Comparison of ENCODE assay signal across 1 cellular context in genomic region chr12:123991402-123991951, GRCh38.
TF ChIP-seq lines count a peak whose summit lies in the region.

No MANE protein-coding gene starts in this region.

TF ChIP-seq in K562, 482 proteins besides CTCF, POLR2A, EP300 and RAD21:
- no peak for TF ChIP-seq KLF16 (IDR thresholded peaks at IDR 0.05)
- TF ChIP-seq CEBPB (tag; IDR thresholded peaks at IDR 0.05): 0 out of 2 replicates have a peak, but pooled peaks have one; percentile 22
- TF ChIP-seq SIRT6 (IDR thresholded peaks at IDR 0.05; ENCODE audit: low read depth, low read length): no peak
- peak; percentile 63; the same call in 1 of the 2 replicates for TF ChIP-seq TEAD4 (IDR thresholded peaks at IDR 0.05; ENCODE audit: low read length)
- TF ChIP-seq TEAD4 (CRISPR knock-in tag; IDR thresholded peaks at IDR 0.05; ENCODE audit: borderline replicate concordance): no peak
- TF ChIP-seq POLR2G (IDR thresholded peaks at IDR 0.05; ENCODE audit: low read depth, low read length): no peak
- peak; percentile 32; the same call in 1 of the 2 replicates for TF ChIP-seq NFIC (IDR thresholded peaks at IDR 0.05)
- no peak for TF ChIP-seq DACH1 (IDR thresholded peaks at IDR 0.05; ENCODE audit: partially characterized antibody)
- peak; percentile 56 for TF ChIP-seq C11orf30 (IDR thresholded peaks at IDR 0.05; ENCODE audit: low read depth)
- TF ChIP-seq NFE2 (IDR thresholded peaks at IDR 0.05; ENCODE audit: low read depth): 0 out of 2 replicates have a peak, but pooled peaks have one; percentile 30
- TF ChIP-seq RCOR1 (IDR thresholded peaks at IDR 0.05; ENCODE audit: borderline replicate concordance in 1 of 2, low read depth in 2 of 2, low read length in 2 of 2): peak in 1 of 2 experiments; percentile 73; a peak in 1 of 4 replicates
- peak; percentile 88 for TF ChIP-seq CTBP1 (IDR thresholded peaks at IDR 0.05; ENCODE audit: borderline replicate concordance)
- TF ChIP-seq ATF3 (IDR thresholded peaks at IDR 0.05): peak; percentile 87
- TF ChIP-seq ATF3 (CRISPR knock-in tag; conservative IDR thresholded peaks at IDR 0.05): no peak
- TF ChIP-seq NR2C1 (IDR thresholded peaks at IDR 0.05): no peak
- TF ChIP-seq NR2C1 (tag; IDR thresholded peaks at IDR 0.05): peak; percentile 71
- TF ChIP-seq ATF1 (CRISPR knock-in tag; IDR thresholded peaks at IDR 0.05): no peak
- TF ChIP-seq ATF1 (tag; IDR thresholded peaks at IDR 0.05): peak; percentile 59
- TF ChIP-seq ZNF764 (CRISPR knock-in tag; IDR thresholded peaks at IDR 0.05; ENCODE audit: low read depth): no peak
- TF ChIP-seq YY1 (IDR thresholded peaks at IDR 0.05; ENCODE audit: borderline replicate concordance in 1 of 3, control insufficient read depth in 1 of 3, extremely low read depth in 1 of 3, insufficient read depth in 3 of 3, insufficient read length in 1 of 3, insufficient replicate concordance in 2 of 3, low read depth in 1 of 3, low read length in 2 of 3): peak in 1 of 3 experiments; percentile 52
- 0 out of 2 replicates have a peak, but pooled peaks have one; percentile 29 for TF ChIP-seq JUN (IDR thresholded peaks at IDR 0.05; ENCODE audit: borderline replicate concordance, low read depth, low read length)
- no peak for TF ChIP-seq JUN (CRISPR knock-in tag; IDR thresholded peaks at IDR 0.05; ENCODE audit: borderline replicate concordance)
- no peak for TF ChIP-seq SNIP1 (IDR thresholded peaks at IDR 0.05; ENCODE audit: low read depth)
- peak; percentile 50; the same call in 1 of the 2 replicates for TF ChIP-seq ESRRA (IDR thresholded peaks at IDR 0.05; ENCODE audit: borderline replicate concordance, low read depth)
- peak; percentile 32; the same call in 1 of the 2 replicates for TF ChIP-seq CEBPG (CRISPR knock-in tag; IDR thresholded peaks at IDR 0.05)
- peak; percentile 55 to 81 for TF ChIP-seq CEBPG (tag; conservative IDR thresholded peaks at IDR 0.05 in 1 of 2, IDR thresholded peaks at IDR 0.05 in 1 of 2)
- TF ChIP-seq TAL1 (IDR thresholded peaks at IDR 0.05): no peak
- peak; percentile 72 for TF ChIP-seq MAFG (tag; conservative IDR thresholded peaks at IDR 0.05)
- 0 out of 2 replicates have a peak, but pooled peaks have one; percentile 38 for TF ChIP-seq CREM (IDR thresholded peaks at IDR 0.05; ENCODE audit: low read depth)
- TF ChIP-seq SMARCA4 (IDR thresholded peaks at IDR 0.05): peak; percentile 18; the same call in 1 of the 2 replicates
- TF ChIP-seq JUND (IDR thresholded peaks at IDR 0.05; ENCODE audit: borderline replicate concordance, low read depth, low read length): peak; percentile 54; the same call in 1 of the 2 replicates
- peak; percentile 80 for TF ChIP-seq JUND (tag; IDR thresholded peaks at IDR 0.05; ENCODE audit: borderline replicate concordance, low read depth, low read length)
- peak; percentile 6; the same call in 1 of the 2 replicates for TF ChIP-seq MAFF (IDR thresholded peaks at IDR 0.05; ENCODE audit: low read length)
- TF ChIP-seq ATF7 (IDR thresholded peaks at IDR 0.05): peak; percentile 81
- peak; percentile 24; the same call in 1 of the 2 replicates for TF ChIP-seq ZNF316 (IDR thresholded peaks at IDR 0.05)
- peak; percentile 36; the same call in 1 of the 2 replicates for TF ChIP-seq ZNF584 (CRISPR knock-in tag; IDR thresholded peaks at IDR 0.05; ENCODE audit: low read depth)
- TF ChIP-seq NELFE (IDR thresholded peaks at IDR 0.05; ENCODE audit: insufficient read depth, insufficient read length): no peak
- no peak for TF ChIP-seq NR2C2 (CRISPR knock-in tag; IDR thresholded peaks at IDR 0.05)
- TF ChIP-seq NR2C2 (tag; IDR thresholded peaks at IDR 0.05): peak; percentile 61
- TF ChIP-seq COPS2 (conservative IDR thresholded peaks at IDR 0.05): no peak
- no peak for TF ChIP-seq ZNF263 (CRISPR knock-in tag; IDR thresholded peaks at IDR 0.05; ENCODE audit: borderline replicate concordance)
- TF ChIP-seq FOSL1 (tag; conservative IDR thresholded peaks at IDR 0.05): peak; percentile 51; the same call in 1 of the 2 replicates
- peak; percentile 39; the same call in 1 of the 2 replicates for TF ChIP-seq GTF2E2 (tag; IDR thresholded peaks at IDR 0.05)
- no peak for TF ChIP-seq CREB1 (IDR thresholded peaks at IDR 0.05)
- no peak for TF ChIP-seq CREB1 (CRISPR knock-in tag; IDR thresholded peaks at IDR 0.05)
- TF ChIP-seq, protein P1, sequence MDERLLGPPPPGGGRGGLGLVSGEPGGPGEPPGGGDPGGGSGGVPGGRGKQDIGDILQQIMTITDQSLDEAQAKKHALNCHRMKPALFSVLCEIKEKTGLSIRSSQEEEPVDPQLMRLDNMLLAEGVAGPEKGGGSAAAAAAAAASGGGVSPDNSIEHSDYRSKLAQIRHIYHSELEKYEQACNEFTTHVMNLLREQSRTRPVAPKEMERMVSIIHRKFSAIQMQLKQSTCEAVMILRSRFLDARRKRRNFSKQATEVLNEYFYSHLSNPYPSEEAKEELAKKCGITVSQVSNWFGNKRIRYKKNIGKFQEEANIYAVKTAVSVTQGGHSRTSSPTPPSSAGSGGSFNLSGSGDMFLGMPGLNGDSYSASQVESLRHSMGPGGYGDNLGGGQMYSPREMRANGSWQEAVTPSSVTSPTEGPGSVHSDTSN (CRISPR knock-in tag; IDR thresholded peaks at IDR 0.05; ENCODE audit: low read depth): no peak
- TF ChIP-seq, protein P1 (tag; conservative IDR thresholded peaks at IDR 0.05; ENCODE audit: low read depth): no peak
- TF ChIP-seq ZBTB7A (IDR thresholded peaks at IDR 0.05; ENCODE audit: borderline replicate concordance, control insufficient read depth, low read depth, low read length): no peak
